17 cellular contexts compared by ENCODE assay signal in the genomic region with DNA sequence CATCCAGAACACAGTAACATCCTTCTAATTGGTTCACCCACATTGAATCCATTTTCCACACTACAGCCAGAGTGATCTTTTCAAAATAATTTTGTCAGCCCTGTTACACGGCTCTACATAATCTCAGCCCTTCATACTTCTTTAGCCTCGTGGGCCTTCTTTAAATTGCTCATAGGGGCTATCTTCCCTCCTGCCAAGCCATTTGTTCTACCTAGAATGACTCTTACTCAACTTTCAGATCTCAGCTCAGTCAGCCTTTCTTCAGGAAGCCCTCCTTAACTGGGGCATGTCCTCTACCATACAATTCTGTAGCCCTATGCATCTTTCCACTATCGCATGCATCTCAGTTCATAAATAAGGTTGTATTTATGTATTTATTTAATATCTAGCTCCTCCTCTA. TPM values are rescaled to one million over a fixed set of nuclear protein-coding genes. Genes with fewer than 3 reads are reported as not detected.
DNase-seq lines count a peak whose midpoint lies in the region; ATAC-seq and TF ChIP-seq lines count a peak whose summit lies in the region.
"Had no signal": no experiment of that assay in that cellular context is flagged by ENCODE, and none has a peak within 500 bp of the region (broad histone marks: within the 10 kb centered on the region; RNA-seq: fewer than 3 reads in every experiment).

No MANE protein-coding gene starts in this region.

- H3K9me3 ChIP-seq in T-helper 17 cell (ENCODE audit: control insufficient read depth, low read length, poor library complexity, severe bottlenecking), result no peaks in the 10 kb centered on the region
- H3K9me3 ChIP-seq: BLaER1 had no signal

- TF ChIP-seq CTCF in nephron progenitor cell (IDR thresholded peaks at IDR 0.05), result no peak

- ATAC-seq in stimulated activated naive CD8-positive, alpha-beta T cell treated with anti-CD3 and anti-CD28 coated beads, Interleukin-15, amount 100 ng/mL, for 72 hours, result peak; percentile 35
- ATAC-seq in stimulated activated naive CD8-positive, alpha-beta T cell treated with anti-CD3 and anti-CD28 coated beads, Interleukin-15, Interleukin-2, amounts not matched to agents 100 U/mL and 50 U/mL, for 24 hours, result no peak
- peak; percentile 74 for ATAC-seq in activated T-helper 17 cell treated with anti-CD3 and anti-CD28 coated beads, Interleukin-2, amount 50 U/mL, for 72 hours (replicated peaks)
- ATAC-seq in activated naive CD8-positive, alpha-beta T cell treated with anti-CD3 and anti-CD28 coated beads, Interleukin-2, amount 50 U/mL, for 24 hours, result no peak
- no peak for ATAC-seq in T-helper 17 cell
- ATAC-seq: CD8-positive, alpha-beta T cell had no signal

- no peak overlapping the region for H3K4me3 Mint-ChIP-seq in stimulated activated naive CD8-positive, alpha-beta T cell treated with anti-CD3 and anti-CD28 coated beads, Interleukin-15, amount 100 ng/mL, for 72 hours
- no peak overlapping the region for H3K4me3 Mint-ChIP-seq in activated T-helper 17 cell treated with anti-CD3 and anti-CD28 coated beads, Interleukin-2, amount 50 U/mL, for 72 hours
- H3K4me3 Mint-ChIP-seq in nephron progenitor cell (no peak overlapping the region), T-helper 17 cell (no peak overlapping the region)
- no peak overlapping the region for H3K4me3 Mint-ChIP-seq in activated naive CD8-positive, alpha-beta T cell treated with anti-CD3 and anti-CD28 coated beads, Interleukin-2, amount 50 U/mL, for 24 hours
- H3K4me3 Mint-ChIP-seq: CD14-positive monocyte; CD8-positive, alpha-beta T cell; H9 had no signal

- peaks cover 4% of the 10 kb centered on the region for H3K4me1 Mint-ChIP-seq in stimulated activated naive CD8-positive, alpha-beta T cell treated with anti-CD3 and anti-CD28 coated beads, Interleukin-15, amount 100 ng/mL, for 72 hours
- peaks cover 6% of the 10 kb centered on the region for H3K4me1 Mint-ChIP-seq in activated T-helper 17 cell treated with anti-CD3 and anti-CD28 coated beads, Interleukin-2, amount 50 U/mL, for 72 hours
- no peaks in the 10 kb centered on the region for H3K4me1 Mint-ChIP-seq in nephron progenitor cell
- peaks cover 2% of the 10 kb centered on the region for H3K4me1 Mint-ChIP-seq in activated naive CD8-positive, alpha-beta T cell treated with anti-CD3 and anti-CD28 coated beads, Interleukin-2, amount 50 U/mL, for 24 hours
- peaks cover 2% of the 10 kb centered on the region for H3K4me1 Mint-ChIP-seq in T-helper 17 cell
- H3K4me1 Mint-ChIP-seq: CD14-positive monocyte had no signal

- no peak overlapping the region for H3K27ac Mint-ChIP-seq in stimulated activated naive CD8-positive, alpha-beta T cell treated with anti-CD3 and anti-CD28 coated beads, Interleukin-15, amount 100 ng/mL, for 72 hours
- peak overlapping the region; percentile 4 for H3K27ac Mint-ChIP-seq in activated T-helper 17 cell treated with anti-CD3 and anti-CD28 coated beads, Interleukin-2, amount 50 U/mL, for 72 hours
- peak overlapping the region; percentile 18 for H3K27ac Mint-ChIP-seq in nephron progenitor cell
- H3K27ac Mint-ChIP-seq in activated naive CD8-positive, alpha-beta T cell treated with anti-CD3 and anti-CD28 coated beads, Interleukin-2, amount 50 U/mL, for 24 hours, result no peak overlapping the region
- H3K27ac Mint-ChIP-seq in T-helper 17 cell, result no peak overlapping the region
- H3K27ac Mint-ChIP-seq: CD14-positive monocyte; CD8-positive, alpha-beta T cell had no signal

- no peak for DNase-seq in stimulated activated naive CD8-positive, alpha-beta T cell treated with anti-CD3 and anti-CD28 coated beads, Interleukin-15, amount 100 ng/mL, for 72 hours
- DNase-seq in stimulated activated naive CD8-positive, alpha-beta T cell treated with anti-CD3 and anti-CD28 coated beads, Interleukin-15, Interleukin-2, amounts not matched to agents 100 U/mL and 50 U/mL, for 24 hours, result no peak
- DNase-seq in nephron progenitor cell (no peak), T-helper 17 cell (no peak), GOT3 (lab: John Stamatoyannopoulos, UW) (no peak)
- DNase-seq in activated naive CD8-positive, alpha-beta T cell treated with anti-CD3 and anti-CD28 coated beads, Interleukin-2, amount 50 U/mL, for 24 hours, result no peak
- DNase-seq: 8988T; Calu3; CD8-positive, alpha-beta T cell; H9; IMR-90 had no signal

- H3K27me3 Mint-ChIP-seq in stimulated activated naive CD8-positive, alpha-beta T cell treated with anti-CD3 and anti-CD28 coated beads, Interleukin-15, amount 100 ng/mL, for 72 hours, result no peaks in the 10 kb centered on the region
- no peaks in the 10 kb centered on the region for H3K27me3 Mint-ChIP-seq in activated T-helper 17 cell treated with anti-CD3 and anti-CD28 coated beads, Interleukin-2, amount 50 U/mL, for 72 hours
- no peaks in the 10 kb centered on the region for H3K27me3 Mint-ChIP-seq in nephron progenitor cell (ENCODE audit: low read depth, poor library complexity)
- H3K27me3 Mint-ChIP-seq in activated naive CD8-positive, alpha-beta T cell treated with anti-CD3 and anti-CD28 coated beads, Interleukin-2, amount 50 U/mL, for 24 hours, result no peaks in the 10 kb centered on the region
- no peaks in the 10 kb centered on the region for H3K27me3 Mint-ChIP-seq in T-helper 17 cell

- peaks cover 59% of the 10 kb centered on the region for H3K36me3 Mint-ChIP-seq in activated T-helper 17 cell treated with anti-CD3 and anti-CD28 coated beads, Interleukin-2, amount 50 U/mL, for 72 hours (ENCODE audit: low read depth)
- H3K36me3 Mint-ChIP-seq in nephron progenitor cell (ENCODE audit: low read depth) (peaks cover 23% of the 10 kb centered on the region), T-helper 17 cell (ENCODE audit: low read depth) (peaks cover 13% of the 10 kb centered on the region)
- H3K36me3 Mint-ChIP-seq in activated naive CD8-positive, alpha-beta T cell treated with anti-CD3 and anti-CD28 coated beads, Interleukin-2, amount 50 U/mL, for 24 hours (ENCODE audit: low read depth), result peaks cover 43% of the 10 kb centered on the region

- no peaks in the 10 kb centered on the region for H3K9me3 Mint-ChIP-seq in stimulated activated naive CD8-positive, alpha-beta T cell treated with anti-CD3 and anti-CD28 coated beads, Interleukin-15, amount 100 ng/mL, for 72 hours
- H3K9me3 Mint-ChIP-seq in activated T-helper 17 cell treated with anti-CD3 and anti-CD28 coated beads, Interleukin-2, amount 50 U/mL, for 72 hours, result no peaks in the 10 kb centered on the region
- H3K9me3 Mint-ChIP-seq in nephron progenitor cell, result no peaks in the 10 kb centered on the region
- H3K9me3 Mint-ChIP-seq in activated naive CD8-positive, alpha-beta T cell treated with anti-CD3 and anti-CD28 coated beads, Interleukin-2, amount 50 U/mL, for 24 hours, result no peaks in the 10 kb centered on the region
- H3K9me3 Mint-ChIP-seq: CD8-positive, alpha-beta T cell; H9 had no signal

RNA-seq across cellular contexts. Expression of a gene that starts 39.7 kb away (rescaled TPM):
- total RNA-seq in activated T-helper 17 cell treated with anti-CD3 and anti-CD28 coated beads, Interleukin-2, amount 50 U/mL, for 72 hours, result 10 to 100 TPM; 23.4 to 34.6 TPM
- total RNA-seq in T-helper 17 cell, result 10 to 100 TPM; 19.6 to 25.1 TPM

RNA-seq across cellular contexts. Expression of a gene that starts 53.6 kb away (rescaled TPM):
- under 1 TPM in 1 of 2 donors, not detected in 1; 0.50 TPM for total RNA-seq in activated T-helper 17 cell treated with anti-CD3 and anti-CD28 coated beads, Interleukin-2, amount 50 U/mL, for 72 hours
- under 1 TPM; 0.13 to 0.50 TPM for total RNA-seq in T-helper 17 cell
- total RNA-seq: A673; Calu3; CD8-positive, alpha-beta T cell; G401; H1; H9; IMR-90 had no signal

Comparison
In these comparisons a context has a peak if more than half of its experiments do, and no peak if none do; other contexts are left out.
1. ATAC-seq: peak in stimulated activated naive CD8-positive, alpha-beta T cell treated with anti-CD3 and anti-CD28 coated beads, Interleukin-15, amount 100 ng/mL, for 72 hours (single experiment) and activated T-helper 17 cell treated with anti-CD3 and anti-CD28 coated beads, Interleukin-2, amount 50 U/mL, for 72 hours (single experiment); none in stimulated activated naive CD8-positive, alpha-beta T cell treated with anti-CD3 and anti-CD28 coated beads, Interleukin-15, Interleukin-2, amounts not matched to agents 100 U/mL and 50 U/mL, for 24 hours (single experiment), activated naive CD8-positive, alpha-beta T cell treated with anti-CD3 and anti-CD28 coated beads, Interleukin-2, amount 50 U/mL, for 24 hours (single experiment) and T-helper 17 cell (single experiment).
2. H3K27ac Mint-ChIP-seq: peak in activated T-helper 17 cell treated with anti-CD3 and anti-CD28 coated beads, Interleukin-2, amount 50 U/mL, for 72 hours (single experiment) and nephron progenitor cell (single experiment); none in stimulated activated naive CD8-positive, alpha-beta T cell treated with anti-CD3 and anti-CD28 coated beads, Interleukin-15, amount 100 ng/mL, for 72 hours (0 of 2), activated naive CD8-positive, alpha-beta T cell treated with anti-CD3 and anti-CD28 coated beads, Interleukin-2, amount 50 U/mL, for 24 hours (single experiment) and T-helper 17 cell (single experiment).